In the genomic region with DNA sequence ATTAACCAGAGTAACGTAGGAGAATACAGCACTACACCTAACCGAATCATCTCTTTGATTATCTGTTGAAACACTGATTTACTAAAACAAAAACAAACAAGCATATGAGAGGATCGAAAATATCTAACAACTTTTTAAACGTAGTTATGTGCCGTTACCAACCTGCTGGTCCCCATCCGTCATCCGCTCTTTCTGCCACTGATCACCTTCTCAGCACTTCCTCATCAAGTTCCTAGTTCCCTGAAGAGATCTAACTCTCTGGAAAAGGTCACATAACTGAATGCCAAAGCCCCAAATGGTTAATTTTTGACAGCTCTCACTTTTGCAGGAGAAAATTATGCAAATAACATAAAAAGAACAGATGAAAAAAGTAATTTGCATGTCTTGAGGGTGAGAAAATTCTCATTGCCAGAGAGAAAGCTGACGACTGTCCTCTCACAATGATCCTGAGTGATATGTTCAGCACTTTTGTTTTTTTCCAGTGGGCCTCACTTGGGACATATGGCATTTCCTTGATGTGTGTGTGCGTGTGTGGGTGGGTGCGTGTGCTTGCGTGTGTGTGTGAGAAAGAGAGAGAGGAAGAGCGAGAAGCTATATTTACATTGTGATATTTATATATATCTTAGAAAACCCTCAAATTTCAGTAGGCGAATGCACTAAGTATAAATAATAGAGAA, we compare ENCODE assay signal across 8 cellular contexts. TPM values are rescaled to one million over a fixed set of nuclear protein-coding genes. Genes with fewer than 3 reads are reported as not detected.
DNase-seq lines count a peak whose midpoint lies in the region; ATAC-seq, FAIRE-seq and TF ChIP-seq lines count a peak whose summit lies in the region.
"Not testable (repeated sequence)": the region's sequence is repeated elsewhere in the genome, so short reads cannot be mapped to it uniquely, and the experiment has no call there.

No MANE protein-coding gene starts in this region.

- H3K9me3 Mint-ChIP-seq in activated naive CD8-positive, alpha-beta T cell (ENCODE audit: low read depth): not testable (repeated sequence)

- peak overlapping the region; percentile 69 for H3K4me3 Mint-ChIP-seq in activated naive CD8-positive, alpha-beta T cell

- intact Hi-C loops in sciatic nerve (cut with DNase I): not testable (repeated sequence)

- FAIRE-seq in islet of Langerhans (lab: Jason Lieb, UNC): peak; percentile 95

- DNase-seq in COLO668 (lab: John Stamatoyannopoulos, UW; ENCODE audit: unreplicated experiment) (peak; percentile 2), SJCRH30 (peak in 1 of 2 experiments; percentile 7)
- DNase-seq in LNCaP clone FGC (ENCODE audit: low read depth); sciatic nerve (ENCODE audit: low spot score): not testable (repeated sequence)

- not testable (repeated sequence) for TF ChIP-seq CTCF in LNCaP clone FGC (IDR thresholded peaks at IDR 0.05; ENCODE audit: control insufficient read depth, extremely low read depth, insufficient read depth)

- not testable (repeated sequence) for H3K27ac Mint-ChIP-seq in activated naive CD8-positive, alpha-beta T cell

- H3K9me3 ChIP-seq in SJCRH30 (replicated peaks): not testable (repeated sequence)

- peaks cover 15% of the 10 kb centered on the region for H3K4me1 Mint-ChIP-seq in activated naive CD8-positive, alpha-beta T cell (ENCODE audit: low read depth)

- not testable (repeated sequence) for H3K27ac ChIP-seq in SJCRH30

- H3K4me1 ChIP-seq in SJCRH30: not testable (repeated sequence)

- not testable (repeated sequence) for H3K36me3 Mint-ChIP-seq in activated naive CD8-positive, alpha-beta T cell

- H3K4me3 ChIP-seq in LNCaP clone FGC (ENCODE audit: low read depth, low read length) (peak overlapping the region; percentile 61), SJCRH30 (peak overlapping the region; percentile 53)

- peak; percentile 30 for ATAC-seq in GM18909 (IDR thresholded peaks at IDR 0.05; ENCODE audit: poor library complexity, unreplicated experiment)
- peak; percentile 15 for ATAC-seq in HG02798 (IDR thresholded peaks at IDR 0.05; ENCODE audit: poor library complexity, unreplicated experiment)
- ATAC-seq in sciatic nerve: peak; percentile 26

- H3K27me3 ChIP-seq in SJCRH30: not testable (repeated sequence)

- peaks cover 12% of the 10 kb centered on the region for H3K27me3 Mint-ChIP-seq in activated naive CD8-positive, alpha-beta T cell

- not testable (repeated sequence) for H3K36me3 ChIP-seq in SJCRH30

RNA-seq across cellular contexts. Expression of a gene that starts 8.8 kb away (rescaled TPM):
- 42.6 and 49.4 TPM in 2 replicates for total RNA-seq in SJCRH30 (2014; rRNA removed; shearing (Covaris generic))
- total RNA-seq in sciatic nerve: 44.0 TPM
